21 cellular contexts compared by ENCODE assay signal in the genomic region with DNA sequence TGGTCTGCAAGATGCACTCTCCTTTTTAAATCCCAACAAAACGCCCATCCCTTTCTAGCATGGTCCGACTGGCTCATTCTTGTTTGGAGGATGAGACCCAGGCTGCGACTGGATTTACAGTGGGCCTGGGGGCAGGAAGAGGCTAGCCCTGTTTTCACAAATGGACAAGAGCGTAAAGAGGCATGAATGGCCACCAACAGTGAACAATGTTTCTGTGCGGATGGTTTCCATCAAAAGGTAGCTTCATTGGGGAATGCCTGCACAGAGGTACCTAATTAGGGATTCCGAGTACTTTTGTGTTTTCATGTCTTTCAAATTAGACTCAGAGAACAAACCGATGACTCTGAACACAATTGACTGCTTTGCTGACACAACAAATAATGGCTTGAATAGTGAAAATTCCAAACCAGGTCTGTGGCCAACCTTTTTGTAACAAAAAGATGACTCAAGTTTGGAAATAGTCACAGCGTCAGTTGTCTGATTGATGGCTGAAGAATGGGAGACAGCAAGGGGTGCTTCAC.
DNase-seq lines count a peak whose midpoint lies in the region; ATAC-seq and TF ChIP-seq lines count a peak whose summit lies in the region.
"Had no signal": no experiment of that assay in that cellular context is flagged by ENCODE, and none has a peak within 500 bp of the region (broad histone marks: within the 10 kb centered on the region; RNA-seq: fewer than 3 reads in every experiment).

No MANE protein-coding gene starts in this region.

- H3K36me3 ChIP-seq in mesenchymal stem cell (ENCODE audit: control insufficient read depth in 1 of 2, insufficient read depth in 2 of 2, low read depth in 1 of 2, low read length in 2 of 2) (no peaks in the 10 kb centered on the region), gastroesophageal sphincter (no peaks in the 10 kb centered on the region)
- H3K36me3 ChIP-seq: Peyer's patch, uterus had no signal

- H3K4ac ChIP-seq in mesenchymal stem cell (ENCODE audit: low read depth in 1 of 2, low read length in 2 of 2): peak overlapping the region; percentile 29 to 46

- H3K4me2 ChIP-seq in mesenchymal stem cell (ENCODE audit: low read length, poor library complexity, severe bottlenecking): no peak overlapping the region

- TF ChIP-seq CTCF in gastroesophageal sphincter (IDR thresholded peaks at IDR 0.05): no peak

- ATAC-seq in gastroesophageal sphincter (no peak), HG02885 (IDR thresholded peaks at IDR 0.05; ENCODE audit: poor library complexity, unreplicated experiment) (no peak)
- ATAC-seq: GM12878 had no signal

- H3K27me3 ChIP-seq in mesenchymal stem cell (ENCODE audit: control insufficient read depth in 1 of 2, insufficient read depth in 1 of 2, low read length in 2 of 2): no peaks in the 10 kb centered on the region
- H3K27me3 ChIP-seq in gastroesophageal sphincter: no peaks in the 10 kb centered on the region
- H3K27me3 ChIP-seq: Peyer's patch, uterus had no signal

- H3K79me1 ChIP-seq in mesenchymal stem cell (replicated peaks; ENCODE audit: low read length, poor library complexity, severe bottlenecking): no peaks in the 10 kb centered on the region

- TF ChIP-seq POLR2A in gastroesophageal sphincter (IDR thresholded peaks at IDR 0.05): no peak

- no peak overlapping the region for H2BK5ac ChIP-seq in mesenchymal stem cell (ENCODE audit: low read depth, low read length, poor library complexity, severe bottlenecking)

- no peak overlapping the region for H3K9ac ChIP-seq in mesenchymal stem cell (ENCODE audit: low read length)

- no peak overlapping the region for H3K14ac ChIP-seq in mesenchymal stem cell (ENCODE audit: low read length in 2 of 2)

- H4K91ac ChIP-seq in mesenchymal stem cell (ENCODE audit: low read length): peak overlapping the region; percentile 87

- peak overlapping the region; percentile 69 to 82 for H3K18ac ChIP-seq in mesenchymal stem cell (ENCODE audit: low read depth in 1 of 2, low read length in 2 of 2)

- H4K8ac ChIP-seq in mesenchymal stem cell (ENCODE audit: low read length): peak overlapping the region; percentile 19

- no peak for TF ChIP-seq EP300 in gastroesophageal sphincter (IDR thresholded peaks at IDR 0.05)

- no peak overlapping the region for H3K27ac ChIP-seq in mesenchymal stem cell (ENCODE audit: low read length, poor library complexity, severe bottlenecking)
- peak overlapping the region in 1 of 4 donors; percentile 45 for H3K27ac ChIP-seq in gastroesophageal sphincter
- H3K27ac ChIP-seq: Peyer's patch had no signal

- 77% methylated on average over 8 of the region's 8 CpGs for WGBS in mesenchymal stem cell
- WGBS in gastroesophageal sphincter (ENCODE audit: low coverage in 1 of 2), 2 donors: 86 to 87% methylated on average over 5 to 7 of the region's 8 CpGs

- H3K4me1 ChIP-seq in mesenchymal stem cell (ENCODE audit: control insufficient read depth, insufficient read depth, low read depth, low read length) (peaks cover 12% of the 10 kb centered on the region), gastroesophageal sphincter (peaks cover 5 to 48% (median 11%) of the 10 kb centered on the region in 3 donors)
- H3K4me1 ChIP-seq: Caco-2, uterus had no signal

- peak overlapping the region; percentile 46 for H2BK120ac ChIP-seq in mesenchymal stem cell (ENCODE audit: low read depth, low read length)

- no peak overlapping the region for H2BK15ac ChIP-seq in mesenchymal stem cell (ENCODE audit: low read depth, poor library complexity, severe bottlenecking)

- DNase-seq in A172 (ENCODE audit: low spot score) (peak; percentile 49), ELF-1 (ENCODE audit: low read depth, low spot score) (peak; percentile 90), astrocyte of the hippocampus (ENCODE audit: low read depth, low spot score) (peak; percentile 61), mesenchymal stem cell (no peak), iPS-NIHi11 (ENCODE audit: low spot score) (no peak)
- DNase-seq in central memory CD4-positive, alpha-beta T cell: no peak
- DNase-seq: activated CD4-positive, alpha-beta T cell treated with anti-CD3 and anti-CD28 coated beads, Interleukin-2, amount 50 U/mL, for 1 hour; activated naive CD4-positive, alpha-beta T cell treated with anti-CD3 and anti-CD28 coated beads for 36 hours; activated T-cell treated with anti-CD3 and anti-CD28 coated beads, Interleukin-2, amount 50 U/mL, for 1 hour; Caco-2; erythroblast; glutamatergic neuron; immature natural killer cell; KG1; NCI-H1436; NCI-H774; Peyer's patch; uterus had no signal

- H3K4me3 ChIP-seq in mesenchymal stem cell (ENCODE audit: insufficient read depth in 1 of 2, low read depth in 1 of 2, low read length in 2 of 2): no peak overlapping the region
- H3K4me3 ChIP-seq in gastroesophageal sphincter: no peak overlapping the region
- H3K4me3 ChIP-seq: GM12878, Peyer's patch, uterus had no signal

- H2AK5ac ChIP-seq in mesenchymal stem cell (ENCODE audit: low read length, severe bottlenecking): no peak overlapping the region

- no peak overlapping the region for H2AFZ ChIP-seq in mesenchymal stem cell (ENCODE audit: low read depth, low read length)

- H2BK12ac ChIP-seq in mesenchymal stem cell (ENCODE audit: low read length in 2 of 2): peak overlapping the region; percentile 97 to 98

- H3K23ac ChIP-seq in mesenchymal stem cell (ENCODE audit: low read length in 2 of 2): no peak overlapping the region

- H3K9me3 ChIP-seq in mesenchymal stem cell (ENCODE audit: control insufficient read depth, low read length) (no peaks in the 10 kb centered on the region), gastroesophageal sphincter (no peaks in the 10 kb centered on the region)
- H3K9me3 ChIP-seq: Caco-2, Peyer's patch, uterus had no signal

Comparison
In these comparisons a context has a peak if more than half of its experiments do, and no peak if none do; other contexts are left out.
1. DNase-seq: peak in A172 (single experiment), ELF-1 (single experiment) and astrocyte of the hippocampus (single experiment); none in mesenchymal stem cell (single experiment), iPS-NIHi11 (single experiment) and central memory CD4-positive, alpha-beta T cell (single experiment).